Comparison of ENCODE assay signal across 1 cellular context in the genomic region with DNA sequence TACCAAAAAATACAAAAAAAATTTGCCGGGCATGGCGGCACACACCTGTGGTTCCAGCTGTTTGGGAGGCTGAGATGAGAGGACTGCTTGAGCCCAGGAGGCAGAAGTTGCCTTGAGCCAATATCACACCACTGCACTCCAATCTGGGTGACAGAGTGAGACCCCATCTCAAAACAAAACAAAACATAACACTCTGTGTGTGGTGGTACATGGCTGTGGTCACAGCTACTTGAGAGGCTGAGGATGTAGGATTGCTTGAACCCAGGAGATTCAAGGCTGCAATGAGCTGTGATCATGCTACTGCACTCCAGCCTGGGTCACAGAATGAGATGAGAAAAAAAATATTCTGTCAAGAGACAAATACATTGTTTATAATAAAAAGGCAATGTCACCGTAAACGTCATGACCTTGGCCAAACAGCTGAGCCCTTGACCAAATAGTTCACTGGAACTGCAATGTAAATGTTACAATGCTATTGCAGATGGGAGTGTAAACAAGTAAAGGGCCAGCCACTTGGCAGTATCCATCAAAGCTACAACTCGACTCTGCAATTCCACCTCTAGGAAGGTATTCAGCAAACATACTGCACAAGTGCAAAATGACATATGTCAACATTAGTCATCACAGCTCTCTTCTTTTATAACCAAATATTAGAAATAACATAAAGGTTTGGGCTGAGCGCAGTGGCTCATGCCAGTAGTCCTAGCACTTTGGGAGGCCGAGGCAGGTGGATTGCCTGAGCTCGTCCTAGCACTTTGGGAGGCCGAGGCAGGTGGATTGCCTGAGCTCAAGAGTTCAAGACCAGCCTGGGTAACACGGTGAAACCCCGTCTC.
TF ChIP-seq lines count a peak whose summit lies in the region.

No MANE protein-coding gene starts in this region.

TF ChIP-seq in HepG2, 621 proteins besides CTCF, POLR2A, EP300 and RAD21 (continued from another document and continues in another):
- TF ChIP-seq, protein P1, sequence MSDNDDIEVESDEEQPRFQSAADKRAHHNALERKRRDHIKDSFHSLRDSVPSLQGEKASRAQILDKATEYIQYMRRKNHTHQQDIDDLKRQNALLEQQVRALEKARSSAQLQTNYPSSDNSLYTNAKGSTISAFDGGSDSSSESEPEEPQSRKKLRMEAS (IDR thresholded peaks at IDR 0.05) = peak; percentile 76; the same call in 1 of the 2 replicates
- TF ChIP-seq MED8 (CRISPR knock-in tag; IDR thresholded peaks at IDR 0.05; ENCODE audit: insufficient replicate concordance) (no peak), RXRB (CRISPR knock-in tag; IDR thresholded peaks at IDR 0.05; ENCODE audit: borderline replicate concordance) (peak; percentile 98), ZNF329 (CRISPR knock-in tag; IDR thresholded peaks at IDR 0.05; ENCODE audit: low read depth) (no peak), ZNF781 (CRISPR knock-in tag; IDR thresholded peaks at IDR 0.05; ENCODE audit: borderline replicate concordance, not compliant biosample characterization) (peak; percentile 64), ZNF619 (CRISPR knock-in tag; IDR thresholded peaks at IDR 0.05) (no peak; the same call in 1 of the 2 replicates), ZEB1 (IDR thresholded peaks at IDR 0.05; ENCODE audit: insufficient replicate concordance, low read depth) (no peak), ZSCAN30 (CRISPR knock-in tag; IDR thresholded peaks at IDR 0.05) (no peak), ELF3 (CRISPR knock-in tag; IDR thresholded peaks at IDR 0.05) (peak; percentile 96), ARNT (IDR thresholded peaks at IDR 0.05) (no peak), ZNF558 (CRISPR knock-in tag; IDR thresholded peaks at IDR 0.05; ENCODE audit: borderline replicate concordance) (no peak), SP5 (CRISPR knock-in tag; IDR thresholded peaks at IDR 0.05; ENCODE audit: borderline replicate concordance, low read depth) (no peak; the same call in 1 of the 2 replicates), ASH2L (IDR thresholded peaks at IDR 0.05; ENCODE audit: insufficient read length, low read depth, low read length) (peak; percentile 80), ZNF879 (CRISPR knock-in tag; IDR thresholded peaks at IDR 0.05) (no peak)
- TF ChIP-seq, protein P2, sequence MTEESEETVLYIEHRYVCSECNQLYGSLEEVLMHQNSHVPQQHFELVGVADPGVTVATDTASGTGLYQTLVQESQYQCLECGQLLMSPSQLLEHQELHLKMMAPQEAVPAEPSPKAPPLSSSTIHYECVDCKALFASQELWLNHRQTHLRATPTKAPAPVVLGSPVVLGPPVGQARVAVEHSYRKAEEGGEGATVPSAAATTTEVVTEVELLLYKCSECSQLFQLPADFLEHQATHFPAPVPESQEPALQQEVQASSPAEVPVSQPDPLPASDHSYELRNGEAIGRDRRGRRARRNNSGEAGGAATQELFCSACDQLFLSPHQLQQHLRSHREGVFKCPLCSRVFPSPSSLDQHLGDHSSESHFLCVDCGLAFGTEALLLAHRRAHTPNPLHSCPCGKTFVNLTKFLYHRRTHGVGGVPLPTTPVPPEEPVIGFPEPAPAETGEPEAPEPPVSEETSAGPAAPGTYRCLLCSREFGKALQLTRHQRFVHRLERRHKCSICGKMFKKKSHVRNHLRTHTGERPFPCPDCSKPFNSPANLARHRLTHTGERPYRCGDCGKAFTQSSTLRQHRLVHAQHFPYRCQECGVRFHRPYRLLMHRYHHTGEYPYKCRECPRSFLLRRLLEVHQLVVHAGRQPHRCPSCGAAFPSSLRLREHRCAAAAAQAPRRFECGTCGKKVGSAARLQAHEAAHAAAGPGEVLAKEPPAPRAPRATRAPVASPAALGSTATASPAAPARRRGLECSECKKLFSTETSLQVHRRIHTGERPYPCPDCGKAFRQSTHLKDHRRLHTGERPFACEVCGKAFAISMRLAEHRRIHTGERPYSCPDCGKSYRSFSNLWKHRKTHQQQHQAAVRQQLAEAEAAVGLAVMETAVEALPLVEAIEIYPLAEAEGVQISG (CRISPR knock-in tag; IDR thresholded peaks at IDR 0.05) = peak; percentile 64; the same call in 1 of the 2 replicates
- TF ChIP-seq, protein P3, sequence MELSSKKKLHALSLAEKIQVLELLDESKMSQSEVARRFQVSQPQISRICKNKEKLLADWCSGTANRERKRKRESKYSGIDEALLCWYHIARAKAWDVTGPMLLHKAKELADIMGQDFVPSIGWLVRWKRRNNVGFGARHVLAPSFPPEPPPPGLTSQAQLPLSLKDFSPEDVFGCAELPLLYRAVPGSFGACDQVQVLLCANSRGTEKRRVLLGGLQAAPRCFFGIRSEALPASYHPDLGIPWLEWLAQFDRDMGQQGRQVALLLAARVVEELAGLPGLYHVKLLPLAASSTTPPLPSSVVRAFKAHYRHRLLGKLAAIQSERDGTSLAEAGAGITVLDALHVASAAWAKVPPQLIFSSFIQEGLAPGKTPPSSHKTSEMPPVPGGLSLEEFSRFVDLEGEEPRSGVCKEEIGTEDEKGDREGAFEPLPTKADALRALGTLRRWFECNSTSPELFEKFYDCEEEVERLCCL (CRISPR knock-in tag; IDR thresholded peaks at IDR 0.05; ENCODE audit: borderline replicate concordance) = no peak
- TF ChIP-seq, protein P4, sequence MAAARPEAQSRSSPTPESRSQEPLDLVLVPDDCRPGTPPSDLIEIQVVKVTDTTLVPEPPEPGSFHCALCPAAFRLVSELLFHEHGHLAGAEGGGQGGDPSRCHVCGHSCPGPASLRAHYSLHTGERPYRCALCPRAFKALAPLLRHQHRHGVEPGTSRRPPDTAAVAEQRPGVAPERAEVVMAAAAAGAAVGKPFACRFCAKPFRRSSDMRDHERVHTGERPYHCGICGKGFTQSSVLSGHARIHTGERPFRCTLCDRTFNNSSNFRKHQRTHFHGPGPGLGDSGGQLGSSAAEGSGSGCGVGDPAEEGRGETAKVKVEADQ (CRISPR knock-in tag; IDR thresholded peaks at IDR 0.05; ENCODE audit: borderline replicate concordance) = 0 out of 2 replicates have a peak, but pooled peaks have one; percentile 18
- TF ChIP-seq, protein P5, sequence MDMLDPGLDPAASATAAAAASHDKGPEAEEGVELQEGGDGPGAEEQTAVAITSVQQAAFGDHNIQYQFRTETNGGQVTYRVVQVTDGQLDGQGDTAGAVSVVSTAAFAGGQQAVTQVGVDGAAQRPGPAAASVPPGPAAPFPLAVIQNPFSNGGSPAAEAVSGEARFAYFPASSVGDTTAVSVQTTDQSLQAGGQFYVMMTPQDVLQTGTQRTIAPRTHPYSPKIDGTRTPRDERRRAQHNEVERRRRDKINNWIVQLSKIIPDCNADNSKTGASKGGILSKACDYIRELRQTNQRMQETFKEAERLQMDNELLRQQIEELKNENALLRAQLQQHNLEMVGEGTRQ (IDR thresholded peaks at IDR 0.05; ENCODE audit: low read depth, low read length) = no peak
- TF ChIP-seq, protein P5 (CRISPR knock-in tag; IDR thresholded peaks at IDR 0.05; ENCODE audit: borderline replicate concordance) = no peak
- TF ChIP-seq, protein P6, sequence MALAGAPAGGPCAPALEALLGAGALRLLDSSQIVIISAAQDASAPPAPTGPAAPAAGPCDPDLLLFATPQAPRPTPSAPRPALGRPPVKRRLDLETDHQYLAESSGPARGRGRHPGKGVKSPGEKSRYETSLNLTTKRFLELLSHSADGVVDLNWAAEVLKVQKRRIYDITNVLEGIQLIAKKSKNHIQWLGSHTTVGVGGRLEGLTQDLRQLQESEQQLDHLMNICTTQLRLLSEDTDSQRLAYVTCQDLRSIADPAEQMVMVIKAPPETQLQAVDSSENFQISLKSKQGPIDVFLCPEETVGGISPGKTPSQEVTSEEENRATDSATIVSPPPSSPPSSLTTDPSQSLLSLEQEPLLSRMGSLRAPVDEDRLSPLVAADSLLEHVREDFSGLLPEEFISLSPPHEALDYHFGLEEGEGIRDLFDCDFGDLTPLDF (CRISPR knock-in tag; IDR thresholded peaks at IDR 0.05) = no peak
- TF ChIP-seq, protein P7, sequence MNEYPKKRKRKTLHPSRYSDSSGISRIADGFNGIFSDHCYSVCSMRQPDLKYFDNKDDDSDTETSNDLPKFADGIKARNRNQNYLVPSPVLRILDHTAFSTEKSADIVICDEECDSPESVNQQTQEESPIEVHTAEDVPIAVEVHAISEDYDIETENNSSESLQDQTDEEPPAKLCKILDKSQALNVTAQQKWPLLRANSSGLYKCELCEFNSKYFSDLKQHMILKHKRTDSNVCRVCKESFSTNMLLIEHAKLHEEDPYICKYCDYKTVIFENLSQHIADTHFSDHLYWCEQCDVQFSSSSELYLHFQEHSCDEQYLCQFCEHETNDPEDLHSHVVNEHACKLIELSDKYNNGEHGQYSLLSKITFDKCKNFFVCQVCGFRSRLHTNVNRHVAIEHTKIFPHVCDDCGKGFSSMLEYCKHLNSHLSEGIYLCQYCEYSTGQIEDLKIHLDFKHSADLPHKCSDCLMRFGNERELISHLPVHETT (CRISPR knock-in tag; conservative IDR thresholded peaks at IDR 0.05) = 0 out of 2 replicates have a peak, but pooled peaks have one; percentile 2
- TF ChIP-seq, protein P8, sequence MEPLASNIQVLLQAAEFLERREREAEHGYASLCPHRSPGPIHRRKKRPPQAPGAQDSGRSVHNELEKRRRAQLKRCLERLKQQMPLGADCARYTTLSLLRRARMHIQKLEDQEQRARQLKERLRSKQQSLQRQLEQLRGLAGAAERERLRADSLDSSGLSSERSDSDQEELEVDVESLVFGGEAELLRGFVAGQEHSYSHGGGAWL (CRISPR knock-in tag; IDR thresholded peaks at IDR 0.05) = no peak
- TF ChIP-seq, protein P9, sequence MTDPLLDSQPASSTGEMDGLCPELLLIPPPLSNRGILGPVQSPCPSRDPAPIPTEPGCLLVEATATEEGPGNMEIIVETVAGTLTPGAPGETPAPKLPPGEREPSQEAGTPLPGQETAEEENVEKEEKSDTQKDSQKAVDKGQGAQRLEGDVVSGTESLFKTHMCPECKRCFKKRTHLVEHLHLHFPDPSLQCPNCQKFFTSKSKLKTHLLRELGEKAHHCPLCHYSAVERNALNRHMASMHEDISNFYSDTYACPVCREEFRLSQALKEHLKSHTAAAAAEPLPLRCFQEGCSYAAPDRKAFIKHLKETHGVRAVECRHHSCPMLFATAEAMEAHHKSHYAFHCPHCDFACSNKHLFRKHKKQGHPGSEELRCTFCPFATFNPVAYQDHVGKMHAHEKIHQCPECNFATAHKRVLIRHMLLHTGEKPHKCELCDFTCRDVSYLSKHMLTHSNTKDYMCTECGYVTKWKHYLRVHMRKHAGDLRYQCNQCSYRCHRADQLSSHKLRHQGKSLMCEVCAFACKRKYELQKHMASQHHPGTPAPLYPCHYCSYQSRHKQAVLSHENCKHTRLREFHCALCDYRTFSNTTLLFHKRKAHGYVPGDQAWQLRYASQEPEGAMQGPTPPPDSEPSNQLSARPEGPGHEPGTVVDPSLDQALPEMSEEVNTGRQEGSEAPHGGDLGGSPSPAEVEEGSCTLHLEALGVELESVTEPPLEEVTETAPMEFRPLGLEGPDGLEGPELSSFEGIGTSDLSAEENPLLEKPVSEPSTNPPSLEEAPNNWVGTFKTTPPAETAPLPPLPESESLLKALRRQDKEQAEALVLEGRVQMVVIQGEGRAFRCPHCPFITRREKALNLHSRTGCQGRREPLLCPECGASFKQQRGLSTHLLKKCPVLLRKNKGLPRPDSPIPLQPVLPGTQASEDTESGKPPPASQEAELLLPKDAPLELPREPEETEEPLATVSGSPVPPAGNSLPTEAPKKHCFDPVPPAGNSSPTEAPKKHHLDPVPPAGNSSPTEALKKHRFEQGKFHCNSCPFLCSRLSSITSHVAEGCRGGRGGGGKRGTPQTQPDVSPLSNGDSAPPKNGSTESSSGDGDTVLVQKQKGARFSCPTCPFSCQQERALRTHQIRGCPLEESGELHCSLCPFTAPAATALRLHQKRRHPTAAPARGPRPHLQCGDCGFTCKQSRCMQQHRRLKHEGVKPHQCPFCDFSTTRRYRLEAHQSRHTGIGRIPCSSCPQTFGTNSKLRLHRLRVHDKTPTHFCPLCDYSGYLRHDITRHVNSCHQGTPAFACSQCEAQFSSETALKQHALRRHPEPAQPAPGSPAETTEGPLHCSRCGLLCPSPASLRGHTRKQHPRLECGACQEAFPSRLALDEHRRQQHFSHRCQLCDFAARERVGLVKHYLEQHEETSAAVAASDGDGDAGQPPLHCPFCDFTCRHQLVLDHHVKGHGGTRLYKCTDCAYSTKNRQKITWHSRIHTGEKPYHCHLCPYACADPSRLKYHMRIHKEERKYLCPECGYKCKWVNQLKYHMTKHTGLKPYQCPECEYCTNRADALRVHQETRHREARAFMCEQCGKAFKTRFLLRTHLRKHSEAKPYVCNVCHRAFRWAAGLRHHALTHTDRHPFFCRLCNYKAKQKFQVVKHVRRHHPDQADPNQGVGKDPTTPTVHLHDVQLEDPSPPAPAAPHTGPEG (CRISPR knock-in tag; IDR thresholded peaks at IDR 0.05) = peak; percentile 22; the same call in 1 of the 2 replicates
- TF ChIP-seq, protein P10, sequence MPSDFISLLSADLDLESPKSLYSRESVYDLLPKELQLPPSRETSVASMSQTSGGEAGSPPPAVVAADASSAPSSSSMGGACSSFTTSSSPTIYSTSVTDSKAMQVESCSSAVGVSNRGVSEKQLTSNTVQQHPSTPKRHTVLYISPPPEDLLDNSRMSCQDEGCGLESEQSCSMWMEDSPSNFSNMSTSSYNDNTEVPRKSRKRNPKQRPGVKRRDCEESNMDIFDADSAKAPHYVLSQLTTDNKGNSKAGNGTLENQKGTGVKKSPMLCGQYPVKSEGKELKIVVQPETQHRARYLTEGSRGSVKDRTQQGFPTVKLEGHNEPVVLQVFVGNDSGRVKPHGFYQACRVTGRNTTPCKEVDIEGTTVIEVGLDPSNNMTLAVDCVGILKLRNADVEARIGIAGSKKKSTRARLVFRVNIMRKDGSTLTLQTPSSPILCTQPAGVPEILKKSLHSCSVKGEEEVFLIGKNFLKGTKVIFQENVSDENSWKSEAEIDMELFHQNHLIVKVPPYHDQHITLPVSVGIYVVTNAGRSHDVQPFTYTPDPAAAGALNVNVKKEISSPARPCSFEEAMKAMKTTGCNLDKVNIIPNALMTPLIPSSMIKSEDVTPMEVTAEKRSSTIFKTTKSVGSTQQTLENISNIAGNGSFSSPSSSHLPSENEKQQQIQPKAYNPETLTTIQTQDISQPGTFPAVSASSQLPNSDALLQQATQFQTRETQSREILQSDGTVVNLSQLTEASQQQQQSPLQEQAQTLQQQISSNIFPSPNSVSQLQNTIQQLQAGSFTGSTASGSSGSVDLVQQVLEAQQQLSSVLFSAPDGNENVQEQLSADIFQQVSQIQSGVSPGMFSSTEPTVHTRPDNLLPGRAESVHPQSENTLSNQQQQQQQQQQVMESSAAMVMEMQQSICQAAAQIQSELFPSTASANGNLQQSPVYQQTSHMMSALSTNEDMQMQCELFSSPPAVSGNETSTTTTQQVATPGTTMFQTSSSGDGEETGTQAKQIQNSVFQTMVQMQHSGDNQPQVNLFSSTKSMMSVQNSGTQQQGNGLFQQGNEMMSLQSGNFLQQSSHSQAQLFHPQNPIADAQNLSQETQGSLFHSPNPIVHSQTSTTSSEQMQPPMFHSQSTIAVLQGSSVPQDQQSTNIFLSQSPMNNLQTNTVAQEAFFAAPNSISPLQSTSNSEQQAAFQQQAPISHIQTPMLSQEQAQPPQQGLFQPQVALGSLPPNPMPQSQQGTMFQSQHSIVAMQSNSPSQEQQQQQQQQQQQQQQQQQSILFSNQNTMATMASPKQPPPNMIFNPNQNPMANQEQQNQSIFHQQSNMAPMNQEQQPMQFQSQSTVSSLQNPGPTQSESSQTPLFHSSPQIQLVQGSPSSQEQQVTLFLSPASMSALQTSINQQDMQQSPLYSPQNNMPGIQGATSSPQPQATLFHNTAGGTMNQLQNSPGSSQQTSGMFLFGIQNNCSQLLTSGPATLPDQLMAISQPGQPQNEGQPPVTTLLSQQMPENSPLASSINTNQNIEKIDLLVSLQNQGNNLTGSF (CRISPR knock-in tag; IDR thresholded peaks at IDR 0.05) = no peak
